ENCODE assay signal across 8 cellular contexts in genomic region chr12:122874081-122874480, GRCh38. TPM values are rescaled to one million over a fixed set of nuclear protein-coding genes. Genes with fewer than 3 reads are reported as not detected.
A peak's percentile ranks its signal among the peaks of the same experiment; 100 is the strongest.
DNase-seq lines count a peak whose midpoint lies in the region; ATAC-seq and TF ChIP-seq lines count a peak whose summit lies in the region.

No MANE protein-coding gene starts in this region.

- no peak for DNase-seq in natural killer cell
- DNase-seq in natural killer cell treated with Interleukin-12 subunit alpha and Interleukin-12 subunit beta and Interleukin-15 and Interleukin-18, amount 100 ng/mL, for 72 hours (ENCODE audit: low spot score), result no peak
- DNase-seq in activated naive CD8-positive, alpha-beta T cell treated with anti-CD3 and anti-CD28 coated beads, Interleukin-2, amount 50 U/mL, for 16 hours (ENCODE audit: low read depth, low spot score), result peak; percentile 28
- peak in 7 of 10 donors; percentile 57 to 79 (median 63) for DNase-seq in naive thymus-derived CD8-positive, alpha-beta T cell
- no peak for DNase-seq in NK-92 (lab: John Stamatoyannopoulos, UW; ENCODE audit: unreplicated experiment)
- DNase-seq in DMS53 treated with DMSO at 0.1 percent for 48 hours (lab: John Stamatoyannopoulos, UW; ENCODE audit: unreplicated experiment), result no peak

- peaks cover 94 to 95% of the 10 kb centered on the region in 2 donors for H3K4me1 Mint-ChIP-seq in natural killer cell
- H3K4me1 Mint-ChIP-seq in natural killer cell treated with Interleukin-12 subunit alpha and Interleukin-12 subunit beta and Interleukin-15 and Interleukin-18, amount 100 ng/mL, for 72 hours (ENCODE audit: low read depth in 2 of 2), result peaks cover 73 to 79% of the 10 kb centered on the region in 2 donors
- peaks cover 35 to 99% (median 85%) of the 10 kb centered on the region in 4 donors for H3K4me1 Mint-ChIP-seq in naive thymus-derived CD8-positive, alpha-beta T cell

- intact Hi-C loops in natural killer cell (cut with micrococcal nuclease), result no loop called here

- no peaks in the 10 kb centered on the region for H3K9me3 Mint-ChIP-seq in natural killer cell
- H3K9me3 Mint-ChIP-seq in natural killer cell treated with Interleukin-12 subunit alpha and Interleukin-12 subunit beta and Interleukin-15 and Interleukin-18, amount 100 ng/mL, for 72 hours, result no peaks in the 10 kb centered on the region
- H3K9me3 Mint-ChIP-seq in naive thymus-derived CD8-positive, alpha-beta T cell, result no peaks in the 10 kb centered on the region

- H3K27me3 Mint-ChIP-seq in natural killer cell (ENCODE audit: low read depth in 2 of 2), result no peaks in the 10 kb centered on the region
- H3K27me3 Mint-ChIP-seq in natural killer cell treated with Interleukin-12 subunit alpha and Interleukin-12 subunit beta and Interleukin-15 and Interleukin-18, amount 100 ng/mL, for 72 hours, result no peaks in the 10 kb centered on the region
- H3K27me3 Mint-ChIP-seq in naive thymus-derived CD8-positive, alpha-beta T cell, result no peaks in the 10 kb centered on the region

- POLR2A ChIA-PET in naive thymus-derived CD8-positive, alpha-beta T cell (lab: Charles Lee), result interaction anchor here (1.0 to 2.1 kb wide), 3 partner anchors 14 to 79 kb away, joined by 5 to 11 read pairs (median 7); no protein-coding TSS in a partner anchor

- no peaks in the 10 kb centered on the region for H3K36me3 Mint-ChIP-seq in natural killer cell
- H3K36me3 Mint-ChIP-seq in natural killer cell treated with Interleukin-12 subunit alpha and Interleukin-12 subunit beta and Interleukin-15 and Interleukin-18, amount 100 ng/mL, for 72 hours, result no peaks in the 10 kb centered on the region
- peaks cover 0 to 30% (median 4%) of the 10 kb centered on the region in 3 donors for H3K36me3 Mint-ChIP-seq in naive thymus-derived CD8-positive, alpha-beta T cell

- ATAC-seq in natural killer cell, result peak in 2 of 3 donors; percentile 17 to 22
- no peak for ATAC-seq in natural killer cell treated with Interleukin-12 subunit alpha and Interleukin-12 subunit beta and Interleukin-15 and Interleukin-18, amount 100 ng/mL, for 72 hours
- peak; percentile 86 for ATAC-seq in naive thymus-derived CD8-positive, alpha-beta T cell
- no peak for ATAC-seq in GM18867 (IDR thresholded peaks at IDR 0.05; ENCODE audit: unreplicated experiment)
- no peak for ATAC-seq in GM18505 (IDR thresholded peaks at IDR 0.05; ENCODE audit: unreplicated experiment)

- H3K27ac Mint-ChIP-seq in natural killer cell, result peak overlapping the region; percentile 74 to 89
- H3K27ac Mint-ChIP-seq in natural killer cell treated with Interleukin-12 subunit alpha and Interleukin-12 subunit beta and Interleukin-15 and Interleukin-18, amount 100 ng/mL, for 72 hours, result peak overlapping the region in 1 of 2 donors; percentile 66
- peak overlapping the region; percentile 15 to 94 (median 82) for H3K27ac Mint-ChIP-seq in naive thymus-derived CD8-positive, alpha-beta T cell

- no peak for TF ChIP-seq POLR2A in GM18505 (IDR thresholded peaks at IDR 0.05; ENCODE audit: borderline replicate concordance, extremely low read depth, insufficient read depth, insufficient read length)

- H3K4me3 Mint-ChIP-seq in natural killer cell, result peak overlapping the region; percentile 68
- H3K4me3 Mint-ChIP-seq in natural killer cell treated with Interleukin-12 subunit alpha and Interleukin-12 subunit beta and Interleukin-15 and Interleukin-18, amount 100 ng/mL, for 72 hours, result no peak overlapping the region
- peak overlapping the region; percentile 55 to 93 (median 75) for H3K4me3 Mint-ChIP-seq in naive thymus-derived CD8-positive, alpha-beta T cell

- no peak for TF ChIP-seq CTCF in natural killer cell (IDR thresholded peaks at IDR 0.05)

RNA-seq across cellular contexts. Expression of gene VPS37B, which starts 21.8 kb away (rescaled TPM):
- 100 to 1,000 TPM; 142 to 167 (median 165) TPM for total RNA-seq in natural killer cell
- total RNA-seq in natural killer cell treated with Interleukin-12 subunit alpha and Interleukin-12 subunit beta and Interleukin-15 and Interleukin-18, amount 100 ng/mL, for 72 hours, result 10 to 100 TPM; 42.6 to 46.9 TPM
- total RNA-seq in naive thymus-derived CD8-positive, alpha-beta T cell, result 10 to 100 TPM; 36.4 to 37.2 TPM
- 10 to 100 TPM; 15.2 to 19.4 (median 19.3) TPM for polyA plus RNA-seq in naive thymus-derived CD8-positive, alpha-beta T cell

RNA-seq across cellular contexts. Expression of gene HIP1R, which starts 38.8 kb away (rescaled TPM):
- total RNA-seq in natural killer cell, result 10 to 100 TPM; 78.6 to 93.1 (median 85.5) TPM
- total RNA-seq in natural killer cell treated with Interleukin-12 subunit alpha and Interleukin-12 subunit beta and Interleukin-15 and Interleukin-18, amount 100 ng/mL, for 72 hours, result 10 to 100 TPM; 14.8 to 48.9 TPM
- total RNA-seq in naive thymus-derived CD8-positive, alpha-beta T cell, result 100 to 1,000 TPM; 142 to 144 TPM
- 10 to 100 TPM in 2 of 3 donors, 1 to 10 TPM in 1; 4.7 to 16.7 (median 12.9) TPM for polyA plus RNA-seq in naive thymus-derived CD8-positive, alpha-beta T cell

Comparison
In these comparisons a context has a peak if more than half of its experiments do, and no peak if none do; other contexts are left out.
1. ATAC-seq: peak in natural killer cell (2 of 3) and naive thymus-derived CD8-positive, alpha-beta T cell (2 of 2); none in natural killer cell treated with Interleukin-12 subunit alpha and Interleukin-12 subunit beta and Interleukin-15 and Interleukin-18, amount 100 ng/mL, for 72 hours (0 of 2), GM18867 (single experiment) and GM18505 (single experiment).
2. DNase-seq: peak in activated naive CD8-positive, alpha-beta T cell treated with anti-CD3 and anti-CD28 coated beads, Interleukin-2, amount 50 U/mL, for 16 hours (single experiment) and naive thymus-derived CD8-positive, alpha-beta T cell (7 of 10); none in natural killer cell (single experiment), natural killer cell treated with Interleukin-12 subunit alpha and Interleukin-12 subunit beta and Interleukin-15 and Interleukin-18, amount 100 ng/mL, for 72 hours (single experiment), NK-92 (single experiment) and DMS53 treated with DMSO at 0.1 percent for 48 hours (single experiment).